Comparison of ENCODE assay signal across 9 cellular contexts in the genomic region with DNA sequence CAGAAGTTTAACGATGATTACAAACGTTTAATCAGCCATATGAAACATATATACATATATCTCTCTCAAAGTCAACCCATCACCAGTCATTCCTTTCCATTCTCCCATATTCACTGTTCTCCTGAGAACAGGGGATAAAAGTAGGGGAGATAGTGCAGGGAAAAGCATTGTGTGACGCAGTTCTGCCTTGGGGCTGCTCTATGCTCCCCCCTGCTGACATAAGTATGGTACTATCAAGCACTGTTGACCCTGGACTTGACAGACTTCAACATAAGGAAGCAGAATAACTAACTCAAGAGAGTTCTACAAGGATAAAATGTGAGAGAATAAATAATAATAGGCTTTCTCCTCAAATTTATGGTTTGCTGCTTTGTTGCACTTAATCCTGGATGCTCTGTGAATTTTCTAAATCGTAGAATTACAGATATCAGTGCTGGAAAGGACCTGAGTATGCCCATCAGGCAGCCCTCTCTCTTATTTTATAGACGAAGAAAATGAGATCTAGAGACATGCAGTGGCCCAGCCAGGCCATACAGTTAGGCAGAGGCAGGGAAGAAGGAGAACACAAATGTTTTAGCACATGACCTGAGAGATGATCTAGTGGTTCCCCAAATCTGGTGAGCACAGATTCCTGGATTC.
DNase-seq lines count a peak whose midpoint lies in the region; ATAC-seq and TF ChIP-seq lines count a peak whose summit lies in the region.
"Had no signal": no experiment of that assay in that cellular context is flagged by ENCODE, and none has a peak within 500 bp of the region (broad histone marks: within the 10 kb centered on the region; RNA-seq: fewer than 3 reads in every experiment).

No MANE protein-coding gene starts in this region.

- H3K4me1 ChIP-seq in lower lobe of right lung (no peaks in the 10 kb centered on the region), suprapubic skin (no peaks in the 10 kb centered on the region)
- H3K4me1 ChIP-seq: BLaER1 had no signal

- no peak for TF ChIP-seq POLR2A in suprapubic skin (IDR thresholded peaks at IDR 0.05)

- H3K4me3 Mint-ChIP-seq in chondrocyte (ENCODE audit: unreplicated experiment): no peak overlapping the region

- H3K27ac ChIP-seq in lower lobe of right lung (no peak overlapping the region), suprapubic skin (no peak overlapping the region)
- H3K27ac ChIP-seq: BLaER1 had no signal

- WGBS in suprapubic skin: 62% methylated on average over 5 of the region's 5 CpGs

- no peaks in the 10 kb centered on the region for H3K36me3 Mint-ChIP-seq in chondrocyte (ENCODE audit: low read depth)

- H3K27me3 Mint-ChIP-seq in chondrocyte (ENCODE audit: low read depth): no peaks in the 10 kb centered on the region

- H3K9me3 ChIP-seq in lower lobe of right lung (no peaks in the 10 kb centered on the region), suprapubic skin (no peaks in the 10 kb centered on the region)
- H3K9me3 ChIP-seq: BLaER1 had no signal

- H3K36me3 ChIP-seq in lower lobe of right lung (no peaks in the 10 kb centered on the region), suprapubic skin (no peaks in the 10 kb centered on the region)
- H3K36me3 ChIP-seq: BLaER1 had no signal

- H3K4me1 Mint-ChIP-seq in chondrocyte (ENCODE audit: low read depth): peaks cover 16% of the 10 kb centered on the region

- peak; percentile 77 for TF ChIP-seq CTCF in chondrocyte (IDR thresholded peaks at IDR 0.05)
- TF ChIP-seq CTCF in lower lobe of right lung (IDR thresholded peaks at IDR 0.05): peak; percentile 55
- peak in 1 of 2 donors; percentile 56 for TF ChIP-seq CTCF in suprapubic skin (IDR thresholded peaks at IDR 0.05)

- no peak for TF ChIP-seq EP300 in suprapubic skin (IDR thresholded peaks at IDR 0.05)

- no peaks in the 10 kb centered on the region for H3K9me3 Mint-ChIP-seq in chondrocyte (ENCODE audit: low read depth)

- DNase-seq in NCI-H1105 treated with DMSO at 0.1 percent for 48 hours (lab: John Stamatoyannopoulos, UW): peak; percentile 8
- DNase-seq in NCI-H1105 (lab: John Stamatoyannopoulos, UW): no peak
- peak; percentile 72 for DNase-seq in KBM-7
- DNase-seq in RKO (ENCODE audit: low spot score): peak; percentile 72
- no peak for DNase-seq in chondrocyte (ENCODE audit: low spot score)
- DNase-seq in lower lobe of right lung: no peak
- DNase-seq in suprapubic skin (ENCODE audit: low spot score in 2 of 2): no peak

- intact Hi-C loops in lower lobe of right lung (cut with DNase I): no loop called here

- no peak overlapping the region for H3K27ac Mint-ChIP-seq in chondrocyte (ENCODE audit: unreplicated experiment)

- ATAC-seq in lower lobe of right lung (peak; percentile 74 to 86), HG02885 (IDR thresholded peaks at IDR 0.05; ENCODE audit: poor library complexity, unreplicated experiment) (no peak)

- H3K27me3 ChIP-seq in lower lobe of right lung (ENCODE audit: low read depth) (no peaks in the 10 kb centered on the region), suprapubic skin (peaks cover 3% of the 10 kb centered on the region)
- H3K27me3 ChIP-seq: BLaER1 had no signal

- in situ Hi-C loops in KBM-7 (cut with MboI; ENCODE audit: low pct_unique_long_range_greater_than_20kb, low sequenced_read_pairs): no loop called here

- H3K4me3 ChIP-seq in lower lobe of right lung: no peak overlapping the region
- H3K4me3 ChIP-seq in suprapubic skin: no peak overlapping the region
- H3K4me3 ChIP-seq: BLaER1 had no signal

Comparison
In these comparisons a context has a peak if more than half of its experiments do, and no peak if none do; other contexts are left out.
1. DNase-seq: peak in NCI-H1105 treated with DMSO at 0.1 percent for 48 hours (single experiment), KBM-7 (single experiment) and RKO (single experiment); none in NCI-H1105 (single experiment), chondrocyte (single experiment), lower lobe of right lung (single experiment) and suprapubic skin (0 of 2).